In genomic region chr7:39847227-39847626, GRCh38 we compare ENCODE assay signal across 24 cellular contexts.
"Had no signal": no experiment of that assay in that cellular context is flagged by ENCODE, and none has a peak within 500 bp of the region (broad histone marks: within the 10 kb centered on the region; RNA-seq: fewer than 3 reads in every experiment).

No MANE protein-coding gene starts in this region.

- H3K27me3 ChIP-seq: breast epithelium, MG63 had no signal

- H3K4me3 ChIP-seq: breast epithelium, MG63 had no signal

- H3K9me3 ChIP-seq: breast epithelium, MG63 had no signal

- DNase-seq: activated B cell treated with CpG ODN at 0.5 μM for 24 hours; activated CD4-positive, alpha-beta memory T cell treated with anti-CD3 and anti-CD28 coated beads for 36 hours; activated CD4-positive, alpha-beta T cell treated with anti-CD3 and anti-CD28 coated beads for 1 hour; activated CD4-positive, alpha-beta T cell treated with anti-CD3 and anti-CD28 coated beads, Interleukin-2, amount 10 ng/mL, durations not matched to agents 24 days and 14 days; activated CD8-positive, alpha-beta memory T cell treated with anti-CD3 and anti-CD28 coated beads for 24 hours; activated effector memory CD4-positive, alpha-beta T cell treated with anti-CD3 and anti-CD28 coated beads, Interleukin-2, amount 50 U/mL, for 16 hours; activated naive CD4-positive, alpha-beta T cell treated with Interleukin-2 at 50 U/mL for 16 hours; activated naive CD8-positive, alpha-beta T cell treated with anti-CD3 and anti-CD28 coated beads, Interleukin-2, amount 50 U/mL, for 24 hours; activated T-cell treated with anti-CD3 and anti-CD28 coated beads, Interleukin-2, amount 50 U/mL, for 4 hours; caudate nucleus; MG63; MV-4-11; NCI-H1092 treated with DMSO at 0.1 percent for 48 hours; NCI-H1417 treated with DMSO at 0.1 percent for 48 hours; NCI-H1694; NCI-H2029 treated with DMSO at 0.1 percent for 48 hours; NCI-H446; NCI-H524; PC-3; SIG-M5; T-helper 2 cell; T1000 had no signal

- H3K27ac ChIP-seq: breast epithelium had no signal

- H3K4me1 ChIP-seq: breast epithelium had no signal

- ATAC-seq: activated naive CD4-positive, alpha-beta T cell treated with anti-CD3 and anti-CD28 coated beads, Interleukin-2, amount 50 U/mL, for 72 hours; activated naive CD8-positive, alpha-beta T cell treated with anti-CD3 and anti-CD28 coated beads, Interleukin-2, amount 50 U/mL, for 24 hours; activated T-cell treated with anti-CD3 and anti-CD28 coated beads, Interleukin-2, amount 50 U/mL, for 4 hours; PC-3 had no signal

- H3K36me3 ChIP-seq: breast epithelium, MG63 had no signal
